ENCODE assay signal across 22 cellular contexts in the genomic region with DNA sequence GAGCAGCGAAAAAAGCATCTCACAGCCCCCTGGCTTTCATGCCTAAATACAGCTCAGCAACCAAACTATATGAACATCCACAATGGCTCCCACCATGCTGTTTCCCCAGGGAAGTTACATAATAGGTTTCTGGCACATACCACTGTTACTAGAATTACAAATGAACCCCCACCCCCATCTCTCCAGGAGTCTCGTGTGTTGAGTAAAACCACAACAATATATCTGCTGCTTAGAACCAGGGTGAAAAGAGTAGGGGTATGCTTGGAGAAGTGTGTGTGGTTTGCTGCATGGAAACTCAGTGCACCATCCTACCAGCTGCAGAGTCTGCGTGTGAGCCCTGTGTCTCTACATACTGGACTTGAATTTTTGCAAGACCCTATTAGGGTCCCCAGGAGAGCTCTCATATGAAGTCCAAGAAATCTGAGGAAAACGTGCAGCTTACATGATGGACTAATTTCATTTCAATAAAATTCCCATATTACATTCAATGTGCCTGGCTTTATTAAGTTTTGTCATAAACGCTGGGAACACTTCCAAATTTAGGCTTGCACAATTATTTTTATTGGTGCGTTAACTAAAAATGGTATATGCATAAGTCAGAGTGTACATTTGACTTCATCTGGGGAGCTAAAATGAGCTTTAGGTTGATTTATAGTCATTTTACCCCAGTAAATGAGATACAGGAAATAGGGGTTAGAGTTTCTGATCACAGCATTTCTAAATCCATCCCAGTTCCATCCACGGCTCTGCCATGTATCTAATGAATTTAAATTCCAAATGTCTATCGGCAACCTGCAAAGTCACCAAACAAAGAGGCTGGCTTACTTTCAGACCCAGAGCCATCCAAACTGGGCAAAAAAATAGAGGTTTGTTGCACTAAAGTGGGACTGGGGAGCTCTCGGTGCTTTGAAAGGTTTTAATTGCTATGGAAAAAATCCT.
A peak's percentile ranks its signal among the peaks of the same experiment; 100 is the strongest.
DNase-seq lines count a peak whose midpoint lies in the region; ATAC-seq, FAIRE-seq and TF ChIP-seq lines count a peak whose summit lies in the region.
"Had no signal": no experiment of that assay in that cellular context is flagged by ENCODE, and none has a peak within 500 bp of the region (broad histone marks: within the 10 kb centered on the region; RNA-seq: fewer than 3 reads in every experiment).

No MANE protein-coding gene starts in this region.

- no peak overlapping the region for H2BK20ac ChIP-seq in H1 (ENCODE audit: low read length)

- no peak overlapping the region for H3K56ac ChIP-seq in H1 (replicated peaks; ENCODE audit: insufficient read length, low read depth, low read length)

- no peak overlapping the region for H3K23ac ChIP-seq in H1 (ENCODE audit: insufficient read length)

- H3K27ac Mint-ChIP-seq in nephron progenitor cell, result peak overlapping the region; percentile 75
- H3K27ac Mint-ChIP-seq: activated CD4-positive, alpha-beta memory T cell treated with anti-CD3 and anti-CD28 coated beads for 36 hours; activated naive CD4-positive, alpha-beta T cell treated with anti-CD3 and anti-CD28 coated beads, Interleukin-2, amount 10 ng/mL, durations not matched to agents 7 days and 5 days; T-cell had no signal

- no peaks in the 10 kb centered on the region for H3K23me2 ChIP-seq in H1 (ENCODE audit: low read depth, low read length)

- H3K27me3 Mint-ChIP-seq in nephron progenitor cell (ENCODE audit: low read depth, poor library complexity), result peaks cover 3% of the 10 kb centered on the region
- H3K27me3 Mint-ChIP-seq: activated CD4-positive, alpha-beta memory T cell treated with anti-CD3 and anti-CD28 coated beads for 36 hours; activated naive CD4-positive, alpha-beta T cell treated with anti-CD3 and anti-CD28 coated beads, Interleukin-2, amount 10 ng/mL, durations not matched to agents 7 days and 5 days; T-cell had no signal

- TF ChIP-seq EP300 in H1 (IDR thresholded peaks at IDR 0.05; ENCODE audit: borderline replicate concordance in 1 of 2, low read depth in 2 of 2, low read length in 2 of 2), result no peak
- no peak for TF ChIP-seq EP300 in gastroesophageal sphincter (IDR thresholded peaks at IDR 0.05)

- H3K27ac ChIP-seq in HEK293 (ENCODE audit: extremely low read depth, low read depth, low read length) (no peak overlapping the region), H1 (ENCODE audit: low read depth, low read length) (no peak overlapping the region), gastroesophageal sphincter (no peak overlapping the region)
- H3K27ac ChIP-seq: ascending aorta, HL-60, left ventricle myocardium inferior, right lobe of liver had no signal

- no peak overlapping the region for H4K8ac ChIP-seq in H1 (ENCODE audit: extremely low read depth, insufficient read depth, low read length)

- H3K9me3 Mint-ChIP-seq in nephron progenitor cell, result peaks cover 11% of the 10 kb centered on the region
- H3K9me3 Mint-ChIP-seq: activated naive CD4-positive, alpha-beta T cell treated with anti-CD3 and anti-CD28 coated beads, Interleukin-2, amount 10 ng/mL, durations not matched to agents 7 days and 5 days; T-cell had no signal

- WGBS in H1 (ENCODE audit: extremely low coverage in 1 of 2, insufficient coverage in 1 of 2, insufficient read length in 1 of 2, insufficient replicate concordance in 2 of 2, low coverage in 1 of 2, low lambda C conversion rate in 2 of 2, missing lambda C conversion rate in 1 of 2), 2 experiments, result 77% methylated on average over 9 of the region's 9 CpGs; no CpG with 5 or more reads in 1 of the 2 experiments
- WGBS in gastroesophageal sphincter (ENCODE audit: low coverage in 1 of 2), 2 donors, result 49 to 51% methylated on average over 8 of the region's 9 CpGs

- no peak overlapping the region for H3K4me2 ChIP-seq in H1 (ENCODE audit: insufficient read depth in 1 of 2, low read depth in 2 of 2, low read length in 2 of 2)

- TF ChIP-seq POLR2A in H1 (IDR thresholded peaks at IDR 0.05; ENCODE audit: control extremely low read depth in 1 of 2, low read depth in 2 of 2, low read length in 2 of 2) (no peak), gastroesophageal sphincter (IDR thresholded peaks at IDR 0.05) (no peak)

- CTCF ChIA-PET in HEK293 (lab: Yijun Ruan, JAX), result interaction anchor here (0.7 to 1.3 kb wide), 3 partner anchors 9 to 55 kb away, joined by 3 to 8 read pairs (median 7); no protein-coding TSS in a partner anchor
- CTCF ChIA-PET in H1 (lab: Charles Lee; ENCODE audit: partially characterized antibody), result interaction anchor here (0.7 to 3.1 kb wide), 4 partner anchors 10 to 1384 kb away, joined by 3 to 18 read pairs (median 4); no protein-coding TSS in a partner anchor

- H2BK5ac ChIP-seq in H1 (ENCODE audit: low read depth, low read length), result no peak overlapping the region

- H3K4ac ChIP-seq in H1 (replicated peaks; ENCODE audit: insufficient read length, low read depth, low read length), result no peak overlapping the region

- H2AK5ac ChIP-seq in H1 (ENCODE audit: low read depth, low read length), result no peak overlapping the region

- no peak overlapping the region; the same call in 1 of the 2 replicates for H2AFZ ChIP-seq in H1 (ENCODE audit: low read length)

- TF ChIP-seq CTCF in HEK293 (tag by site-specific recombination; IDR thresholded peaks at IDR 0.05) (no peak), H1 (IDR thresholded peaks at IDR 0.05; ENCODE audit: control extremely low read depth in 1 of 3, insufficient read depth in 1 of 3, low read depth in 1 of 3, low read length in 3 of 3) (no peak), nephron progenitor cell (IDR thresholded peaks at IDR 0.05) (no peak), gastroesophageal sphincter (IDR thresholded peaks at IDR 0.05) (no peak)

- no peak overlapping the region for H3K4me3 Mint-ChIP-seq in nephron progenitor cell
- H3K4me3 Mint-ChIP-seq: activated CD4-positive, alpha-beta memory T cell treated with anti-CD3 and anti-CD28 coated beads for 36 hours; activated naive CD4-positive, alpha-beta T cell treated with anti-CD3 and anti-CD28 coated beads, Interleukin-2, amount 10 ng/mL, durations not matched to agents 7 days and 5 days; T-cell had no signal

- H3K9ac ChIP-seq in H1 (replicated peaks in 1 of 4; ENCODE audit: extremely low read depth in 1 of 4, low read depth in 3 of 4, low read length in 3 of 4), result no peak overlapping the region

- H4K91ac ChIP-seq in H1 (replicated peaks; ENCODE audit: insufficient read length, low read length), result no peak overlapping the region

- H3K4me1 ChIP-seq in HEK293 (ENCODE audit: control insufficient read depth, insufficient read depth, low read length) (peaks cover 4% of the 10 kb centered on the region; the same call in 1 of the 2 replicates), H1 (replicated peaks in 1 of 4; ENCODE audit: control insufficient read depth in 3 of 4, insufficient read depth in 4 of 4, low read length in 3 of 4) (peaks cover 5 to 15% (median 10%) of the 10 kb centered on the region in 4 experiments), gastroesophageal sphincter (no peaks in the 10 kb centered on the region)
- H3K4me1 ChIP-seq: ascending aorta, left ventricle myocardium inferior, right lobe of liver had no signal

- no peak overlapping the region for H3K18ac ChIP-seq in H1 (ENCODE audit: extremely low read depth, low read length)

- no peak overlapping the region for H3K14ac ChIP-seq in H1 (ENCODE audit: insufficient read length)

- H4K20me1 ChIP-seq in H1 (replicated peaks in 1 of 2; ENCODE audit: control insufficient read depth in 1 of 2, insufficient read depth in 2 of 2, low read length in 2 of 2), result no peaks in the 10 kb centered on the region

- ATAC-seq in gastroesophageal sphincter, result no peak
- ATAC-seq: right lobe of liver, T-cell had no signal

- no peak for TF ChIP-seq RAD21 in H1 (IDR thresholded peaks at IDR 0.05 in 1 of 2, conservative IDR thresholded peaks at IDR 0.05 in 1 of 2; ENCODE audit: low read depth in 2 of 2, low read length in 2 of 2)

- no peak for FAIRE-seq in H1 (lab: Jason Lieb, UNC)
- FAIRE-seq: endothelial cell of umbilical vein had no signal

- no peaks in the 10 kb centered on the region for H3K79me1 ChIP-seq in H1 (ENCODE audit: low read depth, low read length)

- no peak overlapping the region for H2BK12ac ChIP-seq in H1 (ENCODE audit: low read depth, low read length)

- H3K4me1 Mint-ChIP-seq in nephron progenitor cell, result peaks cover 36% of the 10 kb centered on the region
- H3K4me1 Mint-ChIP-seq: activated naive CD4-positive, alpha-beta T cell treated with anti-CD3 and anti-CD28 coated beads, Interleukin-2, amount 10 ng/mL, durations not matched to agents 7 days and 5 days; T-cell had no signal

- H4K5ac ChIP-seq in H1 (ENCODE audit: insufficient read length, low read depth, low read length), result no peak overlapping the region

- no peaks in the 10 kb centered on the region for H3K79me2 ChIP-seq in H1 (ENCODE audit: control insufficient read depth in 1 of 2, insufficient read depth in 2 of 2, low read length in 2 of 2)

- H3K9me3 ChIP-seq in HEK293 (ENCODE audit: control insufficient read depth, insufficient read depth, low read depth, low read length) (no peaks in the 10 kb centered on the region), H1 (ENCODE audit: insufficient read depth in 2 of 2, low read depth in 1 of 2, low read length in 1 of 2) (no peaks in the 10 kb centered on the region), gastroesophageal sphincter (peaks cover 0 to 8% (median 0%) of the 10 kb centered on the region in 3 donors)
- H3K9me3 ChIP-seq: ascending aorta, right lobe of liver had no signal

- H3K36me3 Mint-ChIP-seq in nephron progenitor cell (ENCODE audit: low read depth), result no peaks in the 10 kb centered on the region
- H3K36me3 Mint-ChIP-seq: activated CD4-positive, alpha-beta memory T cell treated with anti-CD3 and anti-CD28 coated beads for 36 hours; activated naive CD4-positive, alpha-beta T cell treated with anti-CD3 and anti-CD28 coated beads, Interleukin-2, amount 10 ng/mL, durations not matched to agents 7 days and 5 days; T-cell had no signal

- POLR2A ChIA-PET in HEK293 (lab: Yijun Ruan, JAX) (no interaction called here), H1 (lab: Charles Lee; ENCODE audit: partially characterized antibody) (interaction anchor here (0.7 kb wide), 1 partner anchor 72 kb away, joined by 3 read pairs; no protein-coding TSS in a partner anchor)

- no peaks in the 10 kb centered on the region for H3K27me3 ChIP-seq in H1 (replicated peaks in 1 of 4; ENCODE audit: control insufficient read depth in 3 of 4, extremely low read depth in 1 of 4, insufficient read depth in 3 of 4, low read length in 3 of 4)
- H3K27me3 ChIP-seq in gastroesophageal sphincter, result no peaks in the 10 kb centered on the region
- H3K27me3 ChIP-seq: ascending aorta, right lobe of liver had no signal

- DNase-seq in NCI-H2171 treated with DMSO at 0.1 percent for 48 hours (lab: John Stamatoyannopoulos, UW), result peak; percentile 34
- DNase-seq in H1 (ENCODE audit: low read depth in 1 of 2, low spot score in 2 of 2), result no peak
- no peak for DNase-seq in nephron progenitor cell
- no peak for DNase-seq in NCI-H2196 (lab: John Stamatoyannopoulos, UW; ENCODE audit: unreplicated experiment)
- no peak for DNase-seq in NCI-H2029 treated with DMSO at 0.1 percent for 48 hours (lab: John Stamatoyannopoulos, UW)
- DNase-seq in central memory CD4-positive, alpha-beta T cell, result no peak
- DNase-seq: activated CD4-positive, alpha-beta memory T cell treated with anti-CD3 and anti-CD28 coated beads for 36 hours; activated naive CD4-positive, alpha-beta T cell treated with anti-CD3 and anti-CD28 coated beads, Interleukin-2, amount 10 ng/mL, durations not matched to agents 7 days and 5 days; activated T-cell treated with anti-CD3 and anti-CD28 coated beads, Interleukin-2, amount 50 U/mL, for 1 hour; cortex of kidney; foreskin melanocyte; H7; left ventricle myocardium inferior; NCI-H1048; right lobe of liver; stimulated activated CD4-positive, alpha-beta T cell treated with anti-CD3 and anti-CD28 coated beads, Interleukin-1b, Interleukin-23, amount 100 ng/mL, for 48 hours; T-cell had no signal

- H2BK15ac ChIP-seq in H1 (ENCODE audit: low read length), result no peak overlapping the region

- H3K36me3 ChIP-seq in HEK293 (ENCODE audit: control insufficient read depth in 2 of 2, insufficient read depth in 1 of 2, low read length in 2 of 2), result no peaks in the 10 kb centered on the region
- no peaks in the 10 kb centered on the region for H3K36me3 ChIP-seq in H1 (ENCODE audit: control insufficient read depth in 2 of 4, insufficient read depth in 4 of 4, low read length in 3 of 4)
- H3K36me3 ChIP-seq in gastroesophageal sphincter, result no peaks in the 10 kb centered on the region
- H3K36me3 ChIP-seq: ascending aorta, left ventricle myocardium inferior, right lobe of liver had no signal

- H2BK120ac ChIP-seq in H1 (replicated peaks; ENCODE audit: low read depth, low read length), result no peak overlapping the region

- H3K4me3 ChIP-seq in HEK293 (ENCODE audit: low read depth, low read length) (no peak overlapping the region), H1 (ENCODE audit: extremely low read depth in 1 of 4, insufficient read depth in 2 of 4, low read depth in 3 of 4, low read length in 4 of 4) (no peak overlapping the region), gastroesophageal sphincter (no peak overlapping the region)
- H3K4me3 ChIP-seq: left ventricle myocardium inferior, right lobe of liver had no signal
